ENCODE assay signal across 9 cellular contexts in the genomic region with DNA sequence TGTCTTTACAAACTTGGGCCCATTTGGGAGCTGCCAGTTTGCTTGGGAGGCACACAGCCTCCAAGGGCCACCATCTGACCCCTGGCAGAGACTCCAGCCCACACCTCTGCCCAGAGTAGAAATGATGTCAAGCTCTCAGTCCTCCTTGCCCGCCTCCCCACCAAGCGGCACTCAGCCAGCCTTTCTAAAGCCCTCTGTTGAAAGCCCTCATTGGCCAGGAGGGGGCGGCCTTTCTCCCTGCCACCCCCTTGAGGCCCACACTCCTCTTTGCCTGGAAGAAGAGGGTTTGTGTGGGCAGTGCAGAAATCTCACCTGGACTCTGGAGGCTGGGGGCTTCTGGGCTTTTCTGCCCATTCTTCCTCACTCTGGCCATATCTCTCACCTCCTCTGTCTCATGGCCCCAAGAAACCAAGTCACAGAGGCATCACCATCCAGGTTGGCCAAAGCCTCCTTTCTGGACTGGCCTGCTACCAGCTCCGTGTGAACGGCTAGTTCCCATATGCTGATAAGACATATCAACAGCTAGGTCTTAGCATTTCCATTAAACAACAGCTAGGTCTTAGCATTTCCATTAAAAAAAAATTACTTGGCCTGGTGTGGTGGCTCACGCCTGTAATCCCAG. TPM values are rescaled to one million over a fixed set of nuclear protein-coding genes. Genes with fewer than 3 reads are reported as not detected.
A peak's percentile ranks its signal among the peaks of the same experiment; 100 is the strongest.
DNase-seq lines count a peak whose midpoint lies in the region; ATAC-seq and TF ChIP-seq lines count a peak whose summit lies in the region.
"Had no signal": no experiment of that assay in that cellular context is flagged by ENCODE, and none has a peak within 500 bp of the region (broad histone marks: within the 10 kb centered on the region; RNA-seq: fewer than 3 reads in every experiment).

No MANE protein-coding gene starts in this region.

- no peak overlapping the region for H3K4me3 Mint-ChIP-seq in mesothelial cell of epicardium
- H3K4me3 Mint-ChIP-seq: activated naive CD8-positive, alpha-beta T cell had no signal

- ATAC-seq in GM21360 (IDR thresholded peaks at IDR 0.05; ENCODE audit: unreplicated experiment) = peak; percentile 60
- ATAC-seq in GM18861 (IDR thresholded peaks at IDR 0.05; ENCODE audit: unreplicated experiment) = no peak

- H3K9me3 ChIP-seq in fibroblast of lung (ENCODE audit: control insufficient read depth, insufficient read depth, low read depth, low read length) (no peaks in the 10 kb centered on the region), smooth muscle cell (replicated peaks; ENCODE audit: low read depth) (no peaks in the 10 kb centered on the region)

- DNase-seq in AG09319 (ENCODE audit: extremely low read depth, low read depth) (no peak), fibroblast of lung (ENCODE audit: low read depth in 2 of 2) (peak in 1 of 2 donors; percentile 33), smooth muscle cell (lab: John Stamatoyannopoulos, UW; ENCODE audit: unreplicated experiment) (no peak), mesothelial cell of epicardium (ENCODE audit: low spot score in 2 of 2, unreplicated experiment in 2 of 2) (no peak), middle frontal gyrus (ENCODE audit: extremely low spot score, low spot score) (no peak)

- no peaks in the 10 kb centered on the region for H3K27me3 Mint-ChIP-seq in mesothelial cell of epicardium (ENCODE audit: low read depth)
- H3K27me3 Mint-ChIP-seq: activated naive CD8-positive, alpha-beta T cell had no signal

- no peaks in the 10 kb centered on the region for H3K27me3 ChIP-seq in fibroblast of lung (ENCODE audit: control insufficient read depth, insufficient read depth, low read length)
- no peaks in the 10 kb centered on the region for H3K27me3 ChIP-seq in smooth muscle cell (ENCODE audit: low read depth)

- H4K20me1 ChIP-seq in fibroblast of lung (ENCODE audit: control insufficient read depth, extremely low read depth, insufficient read depth, low read length) (no peaks in the 10 kb centered on the region), smooth muscle cell (ENCODE audit: low read depth) (peaks cover 14% of the 10 kb centered on the region)

- TF ChIP-seq CTCF in AG09319 (IDR thresholded peaks at IDR 0.05; ENCODE audit: low read depth, low read length) = peak; percentile 40
- TF ChIP-seq CTCF in WI38 (IDR thresholded peaks at IDR 0.05; ENCODE audit: low read depth, low read length) = peak; percentile 51
- TF ChIP-seq CTCF in fibroblast of lung (conservative IDR thresholded peaks at IDR 0.05 in 1 of 2, IDR thresholded peaks at IDR 0.05 in 1 of 2; ENCODE audit: low read depth in 1 of 2, low read length in 2 of 2) = peak; percentile 44 to 45
- TF ChIP-seq CTCF in smooth muscle cell (IDR thresholded peaks at IDR 0.05; ENCODE audit: borderline replicate concordance, insufficient read depth, poor library complexity, severe bottlenecking) = peak; percentile 42
- TF ChIP-seq CTCF in mesothelial cell of epicardium (IDR thresholded peaks at IDR 0.05; ENCODE audit: unreplicated experiment) = no peak

- H3K36me3 ChIP-seq in fibroblast of lung (ENCODE audit: control insufficient read depth, insufficient read depth, low read length) (no peaks in the 10 kb centered on the region), smooth muscle cell (ENCODE audit: low read depth) (no peaks in the 10 kb centered on the region)

- H3F3A ChIP-seq in smooth muscle cell (ENCODE audit: low read depth) = peaks cover 15% of the 10 kb centered on the region

- H3K9ac ChIP-seq in fibroblast of lung (ENCODE audit: insufficient read depth, low read length) (no peak overlapping the region), smooth muscle cell (ENCODE audit: low read depth) (no peak overlapping the region)

- H3K4me1 ChIP-seq in fibroblast of lung (ENCODE audit: control insufficient read depth, extremely low read depth, insufficient read depth, low read length) (peaks cover 25% of the 10 kb centered on the region), smooth muscle cell (ENCODE audit: low read depth) (peaks cover 13% of the 10 kb centered on the region)

- no peak overlapping the region for H3K27ac Mint-ChIP-seq in mesothelial cell of epicardium
- H3K27ac Mint-ChIP-seq: activated naive CD8-positive, alpha-beta T cell had no signal

- peaks cover 2% of the 10 kb centered on the region for H3K9me3 Mint-ChIP-seq in mesothelial cell of epicardium

- no peak overlapping the region for H3K27ac ChIP-seq in fibroblast of lung (ENCODE audit: insufficient read depth, low read length)
- no peak overlapping the region for H3K27ac ChIP-seq in smooth muscle cell (ENCODE audit: low read depth)

- H2AFZ ChIP-seq in fibroblast of lung (ENCODE audit: low read length) = no peak overlapping the region
- H2AFZ ChIP-seq in smooth muscle cell (ENCODE audit: low read depth) = no peak overlapping the region

- H3K4me3 ChIP-seq in WI38 (ENCODE audit: low read depth, low read length) = no peak overlapping the region
- no peak overlapping the region for H3K4me3 ChIP-seq in fibroblast of lung (replicated peaks in 1 of 4; ENCODE audit: control extremely low read depth in 1 of 4, insufficient read depth in 1 of 4, low read depth in 3 of 4, low read length in 4 of 4)
- H3K4me3 ChIP-seq in smooth muscle cell = no peak overlapping the region

- no peaks in the 10 kb centered on the region for H3K79me2 ChIP-seq in fibroblast of lung (ENCODE audit: control insufficient read depth, insufficient read depth, low read length)
- peaks cover 53% of the 10 kb centered on the region for H3K79me2 ChIP-seq in smooth muscle cell (ENCODE audit: low read depth)

- no peak overlapping the region for H3K4me2 ChIP-seq in fibroblast of lung (ENCODE audit: extremely low read depth, insufficient read depth, low read length)
- no peak overlapping the region for H3K4me2 ChIP-seq in smooth muscle cell

- peaks cover 2% of the 10 kb centered on the region for H3K36me3 Mint-ChIP-seq in mesothelial cell of epicardium
- H3K36me3 Mint-ChIP-seq: activated naive CD8-positive, alpha-beta T cell had no signal

- 75% methylated on average over 6 of the region's 6 CpGs for WGBS in smooth muscle cell (ENCODE audit: low lambda C conversion rate)

- peaks cover 14% of the 10 kb centered on the region for H3K4me1 Mint-ChIP-seq in mesothelial cell of epicardium

RNA-seq across cellular contexts. Expression of gene UBTD1, which starts 36.1 kb away (rescaled TPM):
- total RNA-seq in fibroblast of lung (20.3 and 22.0 TPM in 2 replicates), smooth muscle cell (26.5 and 27.1 TPM in 2 replicates), mesothelial cell of epicardium (9.1 to 9.4 TPM (median 9.4 TPM) in 3 replicates)
- polyA plus RNA-seq in fibroblast of lung (10.7 and 15.0 TPM in 2 replicates), smooth muscle cell (59.9 and 61.5 TPM in 2 replicates)
- 16.4 and 28.3 TPM in 2 replicates for polyA plus RNA-seq in fibroblast of lung (2012)
- polyA minus RNA-seq in fibroblast of lung (ENCODE audit: low replicate concordance) = 7.2 and 12.7 TPM in 2 replicates

RNA-seq across cellular contexts. Expression of gene MMS19, which starts 36.6 kb away (rescaled TPM):
- total RNA-seq in fibroblast of lung (43.7 and 64.7 TPM in 2 replicates), smooth muscle cell (97.9 and 125 TPM in 2 replicates), mesothelial cell of epicardium (82.5 to 88.1 TPM (median 84.9 TPM) in 3 replicates)
- polyA plus RNA-seq in fibroblast of lung (44.7 and 53.9 TPM in 2 replicates), smooth muscle cell (76.8 and 81.4 TPM in 2 replicates)
- polyA plus RNA-seq in fibroblast of lung (2012) = 49.4 and 55.7 TPM in 2 replicates
- polyA minus RNA-seq in fibroblast of lung (ENCODE audit: low replicate concordance) = 171 and 187 TPM in 2 replicates

RNA-seq across cellular contexts. Expression of gene ANKRD2, which starts 37.7 kb away (rescaled TPM):
- total RNA-seq in fibroblast of lung = 1.8 TPM in 2 replicates
- polyA plus RNA-seq in fibroblast of lung = 0.26 and 0.47 TPM in 2 replicates
- 0.45 and 0.86 TPM in 2 replicates for polyA plus RNA-seq in fibroblast of lung (2012)
- 1.2 TPM in 1 of 2 replicates, not detected in the other for polyA minus RNA-seq in fibroblast of lung (ENCODE audit: low replicate concordance)
- not detected in 2 replicates for total RNA-seq in smooth muscle cell
- polyA plus RNA-seq in smooth muscle cell = 0.30 TPM in 1 of 2 replicates, not detected in the other
- 0.20 to 0.24 TPM (median 0.20 TPM) in 3 replicates for total RNA-seq in mesothelial cell of epicardium

RNA-seq across cellular contexts. Expression of gene HOGA1, which starts 49.3 kb away (rescaled TPM):
- total RNA-seq in fibroblast of lung = 1.0 and 1.5 TPM in 2 replicates
- 0.58 and 0.79 TPM in 2 replicates for polyA plus RNA-seq in fibroblast of lung
- 0.52 and 0.84 TPM in 2 replicates for polyA plus RNA-seq in fibroblast of lung (2012)
- 0.11 and 1.6 TPM in 2 replicates for polyA minus RNA-seq in fibroblast of lung (ENCODE audit: low replicate concordance)
- not detected in 2 replicates for total RNA-seq in smooth muscle cell
- 0.10 TPM in 1 of 2 replicates, not detected in the other for polyA plus RNA-seq in smooth muscle cell
- 0.31 to 0.50 TPM (median 0.40 TPM) in 3 replicates for total RNA-seq in mesothelial cell of epicardium

RNA-seq across cellular contexts. Expression of gene C10orf62, which starts 54.7 kb away (rescaled TPM):
- not detected in 2 replicates for total RNA-seq in fibroblast of lung
- polyA plus RNA-seq in fibroblast of lung = not detected in 2 replicates
- polyA plus RNA-seq in fibroblast of lung (2012) = not detected in 2 replicates
- not detected in 2 replicates for polyA minus RNA-seq in fibroblast of lung (ENCODE audit: low replicate concordance)
- not detected in 2 replicates for total RNA-seq in smooth muscle cell
- not detected in 2 replicates for polyA plus RNA-seq in smooth muscle cell
- not detected in 3 replicates for total RNA-seq in mesothelial cell of epicardium
